In the genomic region with DNA sequence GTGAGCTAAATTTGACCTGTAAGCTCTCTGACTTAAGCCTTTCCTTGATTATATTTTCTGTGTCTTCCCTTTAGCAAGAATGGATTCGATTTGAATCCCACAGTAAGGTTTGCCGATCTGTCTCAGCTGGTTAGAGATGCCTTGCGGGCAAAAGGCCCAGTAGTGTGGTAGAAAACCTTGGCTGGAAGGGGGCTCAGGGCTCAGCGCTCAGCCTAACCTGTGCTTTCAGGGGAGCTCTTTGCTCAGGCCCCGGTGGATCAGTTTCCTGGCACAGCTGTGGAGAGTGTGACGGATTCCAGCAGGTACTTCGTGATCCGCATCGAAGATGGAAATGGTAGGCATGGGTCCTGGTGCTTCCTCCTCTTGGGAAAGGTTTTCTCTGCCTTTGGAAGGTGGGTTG, we compare ENCODE assay signal across 23 cellular contexts. TPM values are rescaled to one million over a fixed set of nuclear protein-coding genes. Genes with fewer than 3 reads are reported as not detected.
DNase-seq lines count a peak whose midpoint lies in the region; ATAC-seq, FAIRE-seq and TF ChIP-seq lines count a peak whose summit lies in the region.
"Had no signal": no experiment of that assay in that cellular context is flagged by ENCODE, and none has a peak within 500 bp of the region (broad histone marks: within the 10 kb centered on the region; RNA-seq: fewer than 3 reads in every experiment).

No MANE protein-coding gene starts in this region.

- no peak for ATAC-seq in activated CD8-positive, alpha-beta T cell treated with anti-CD3 and anti-CD28 coated beads for 36 hours
- ATAC-seq in activated CD8-positive, alpha-beta T cell treated with anti-CD3 and anti-CD28 coated beads, Interleukin-2, amount 10 ng/mL, durations not matched to agents 7 days and 5 days: no peak
- ATAC-seq in CD4-positive, alpha-beta T cell (ENCODE audit: poor library complexity): no peak

- CTCF ChIA-PET in activated CD8-positive, alpha-beta T cell treated with anti-CD3 and anti-CD28 coated beads for 36 hours (lab: Charles Lee): no interaction called here
- CTCF ChIA-PET in activated CD8-positive, alpha-beta T cell treated with anti-CD3 and anti-CD28 coated beads, Interleukin-2, amount 10 ng/mL, durations not matched to agents 7 days and 5 days (lab: Charles Lee): no interaction called here
- CTCF ChIA-PET in CD4-positive, alpha-beta T cell (lab: Charles Lee): no interaction called here

- no peak for TF ChIP-seq CTCF in activated CD8-positive, alpha-beta T cell treated with anti-CD3 and anti-CD28 coated beads for 36 hours (IDR thresholded peaks at IDR 0.05)
- TF ChIP-seq CTCF in CD4-positive, alpha-beta T cell (IDR thresholded peaks at IDR 0.05): no peak
- TF ChIP-seq CTCF in chondrocyte (IDR thresholded peaks at IDR 0.05): no peak

- H3K4me3 Mint-ChIP-seq in activated CD8-positive, alpha-beta T cell treated with anti-CD3 and anti-CD28 coated beads for 36 hours: no peak overlapping the region
- H3K4me3 Mint-ChIP-seq in activated CD8-positive, alpha-beta T cell treated with anti-CD3 and anti-CD28 coated beads, Interleukin-2, amount 10 ng/mL, durations not matched to agents 7 days and 5 days: no peak overlapping the region
- no peak overlapping the region for H3K4me3 Mint-ChIP-seq in CD4-positive, alpha-beta T cell
- H3K4me3 Mint-ChIP-seq in chondrocyte (ENCODE audit: unreplicated experiment): no peak overlapping the region
- H3K4me3 Mint-ChIP-seq: B cell had no signal

- no peaks in the 10 kb centered on the region for H3K27me3 ChIP-seq in CD4-positive, alpha-beta T cell (ENCODE audit: control insufficient read depth, insufficient read depth, low read length)

- DNase-seq in activated CD8-positive, alpha-beta T cell treated with anti-CD3 and anti-CD28 coated beads for 36 hours: no peak
- DNase-seq in activated CD8-positive, alpha-beta T cell treated with anti-CD3 and anti-CD28 coated beads, Interleukin-2, amount 10 ng/mL, durations not matched to agents 7 days and 5 days: no peak
- no peak for DNase-seq in CD4-positive, alpha-beta T cell
- DNase-seq in chondrocyte (ENCODE audit: low spot score) (peak; percentile 38), posterior vena cava (ENCODE audit: low spot score) (peak; percentile 46), urothelium cell line (ENCODE audit: low spot score) (no peak), SIG-M5 (lab: John Stamatoyannopoulos, UW) (no peak)
- no peak for DNase-seq in central memory CD4-positive, alpha-beta T cell
- DNase-seq: Calu3; GF-D8; H7; MV-4-11; NCI-H1417; NCI-H187; NCI-H2107; NCI-H510A; NCI-H748 treated with DMSO at 0.1 percent for 48 hours; NK-92 treated with Interleukin-12 subunit alpha and Interleukin-12 subunit beta, amount 100 ng/mL, for 24 hours had no signal

- peaks cover 33% of the 10 kb centered on the region for H3K4me1 Mint-ChIP-seq in activated CD8-positive, alpha-beta T cell treated with anti-CD3 and anti-CD28 coated beads for 36 hours (ENCODE audit: low read depth)
- peaks cover 24% of the 10 kb centered on the region for H3K4me1 Mint-ChIP-seq in activated CD8-positive, alpha-beta T cell treated with anti-CD3 and anti-CD28 coated beads, Interleukin-2, amount 10 ng/mL, durations not matched to agents 7 days and 5 days (ENCODE audit: low read depth)
- H3K4me1 Mint-ChIP-seq in CD4-positive, alpha-beta T cell (ENCODE audit: low read depth): peaks cover 50% of the 10 kb centered on the region
- peaks cover 7% of the 10 kb centered on the region for H3K4me1 Mint-ChIP-seq in chondrocyte (ENCODE audit: low read depth)

- H3K27ac ChIP-seq in CD4-positive, alpha-beta T cell (ENCODE audit: low read depth, low read length): no peak overlapping the region
- H3K27ac ChIP-seq: KMS-11 had no signal

- POLR2A ChIA-PET in activated CD8-positive, alpha-beta T cell treated with anti-CD3 and anti-CD28 coated beads for 36 hours (lab: Charles Lee): no interaction called here
- POLR2A ChIA-PET in activated CD8-positive, alpha-beta T cell treated with anti-CD3 and anti-CD28 coated beads, Interleukin-2, amount 10 ng/mL, durations not matched to agents 7 days and 5 days (lab: Charles Lee): interaction anchor here (0.6 kb wide), 2 partner anchors 14 to 52 kb away, joined by 3 to 5 read pairs; no protein-coding TSS in a partner anchor
- POLR2A ChIA-PET in CD4-positive, alpha-beta T cell (lab: Charles Lee): no interaction called here

- H3K27ac Mint-ChIP-seq in activated CD8-positive, alpha-beta T cell treated with anti-CD3 and anti-CD28 coated beads for 36 hours: peak overlapping the region; percentile 36
- no peak overlapping the region for H3K27ac Mint-ChIP-seq in activated CD8-positive, alpha-beta T cell treated with anti-CD3 and anti-CD28 coated beads, Interleukin-2, amount 10 ng/mL, durations not matched to agents 7 days and 5 days
- H3K27ac Mint-ChIP-seq in CD4-positive, alpha-beta T cell: peak overlapping the region; percentile 62
- H3K27ac Mint-ChIP-seq in chondrocyte (ENCODE audit: unreplicated experiment): no peak overlapping the region
- H3K27ac Mint-ChIP-seq: B cell had no signal

- no peaks in the 10 kb centered on the region for H3K9me3 ChIP-seq in CD4-positive, alpha-beta T cell (ENCODE audit: control insufficient read depth, low read length)

- no peaks in the 10 kb centered on the region for H3K27me3 Mint-ChIP-seq in activated CD8-positive, alpha-beta T cell treated with anti-CD3 and anti-CD28 coated beads for 36 hours
- H3K27me3 Mint-ChIP-seq in activated CD8-positive, alpha-beta T cell treated with anti-CD3 and anti-CD28 coated beads, Interleukin-2, amount 10 ng/mL, durations not matched to agents 7 days and 5 days (ENCODE audit: low read depth): no peaks in the 10 kb centered on the region
- no peaks in the 10 kb centered on the region for H3K27me3 Mint-ChIP-seq in CD4-positive, alpha-beta T cell
- H3K27me3 Mint-ChIP-seq in chondrocyte (ENCODE audit: low read depth): no peaks in the 10 kb centered on the region
- H3K27me3 Mint-ChIP-seq: B cell had no signal

- intact Hi-C loops in activated CD8-positive, alpha-beta T cell treated with anti-CD3 and anti-CD28 coated beads for 36 hours (cut with micrococcal nuclease): no loop called here
- intact Hi-C loops in CD4-positive, alpha-beta T cell (cut with DNase I, micrococcal nuclease): loop anchor here in 1 of 2 experiments (10.0 kb wide), 1 partner anchor 47 kb away; no protein-coding TSS in a partner anchor
- intact Hi-C loops in posterior vena cava (cut with DNase I): no loop called here

- H3K9me3 Mint-ChIP-seq in activated CD8-positive, alpha-beta T cell treated with anti-CD3 and anti-CD28 coated beads for 36 hours: no peaks in the 10 kb centered on the region
- no peaks in the 10 kb centered on the region for H3K9me3 Mint-ChIP-seq in activated CD8-positive, alpha-beta T cell treated with anti-CD3 and anti-CD28 coated beads, Interleukin-2, amount 10 ng/mL, durations not matched to agents 7 days and 5 days (ENCODE audit: insufficient read depth)
- H3K9me3 Mint-ChIP-seq in CD4-positive, alpha-beta T cell: no peaks in the 10 kb centered on the region
- H3K9me3 Mint-ChIP-seq in chondrocyte (ENCODE audit: low read depth): no peaks in the 10 kb centered on the region

- FAIRE-seq in urothelium cell line (lab: Jason Lieb, UNC): no peak
- FAIRE-seq: RCC 7860 had no signal

- H3K36me3 Mint-ChIP-seq in activated CD8-positive, alpha-beta T cell treated with anti-CD3 and anti-CD28 coated beads for 36 hours (ENCODE audit: low read depth): peaks cover 40% of the 10 kb centered on the region
- H3K36me3 Mint-ChIP-seq in activated CD8-positive, alpha-beta T cell treated with anti-CD3 and anti-CD28 coated beads, Interleukin-2, amount 10 ng/mL, durations not matched to agents 7 days and 5 days (ENCODE audit: low read depth): peaks cover 65% of the 10 kb centered on the region
- H3K36me3 Mint-ChIP-seq in CD4-positive, alpha-beta T cell (ENCODE audit: low read depth): peaks cover 90% of the 10 kb centered on the region
- peaks cover 29% of the 10 kb centered on the region for H3K36me3 Mint-ChIP-seq in chondrocyte (ENCODE audit: low read depth)

RNA-seq across cellular contexts. Expression of a gene that starts 7.1 kb away (rescaled TPM):
- 10 to 100 TPM; 53.1 to 54.7 TPM for total RNA-seq in activated CD8-positive, alpha-beta T cell treated with anti-CD3 and anti-CD28 coated beads for 36 hours
- total RNA-seq in activated CD8-positive, alpha-beta T cell treated with anti-CD3 and anti-CD28 coated beads, Interleukin-2, amount 10 ng/mL, durations not matched to agents 7 days and 5 days: 10 to 100 TPM; 93.8 to 94.3 TPM
- 10 to 100 TPM; 65.8 to 66.0 TPM for total RNA-seq in CD4-positive, alpha-beta T cell
- 49.1 to 53.4 TPM (median 51.7 TPM) in 3 replicates for total RNA-seq in chondrocyte
- total RNA-seq in posterior vena cava: 10 to 100 TPM; 30.5 to 42.9 TPM

RNA-seq across cellular contexts. Expression of a gene that starts 10.4 kb away (rescaled TPM):
- total RNA-seq in activated CD8-positive, alpha-beta T cell treated with anti-CD3 and anti-CD28 coated beads for 36 hours: not detected
- not detected for total RNA-seq in activated CD8-positive, alpha-beta T cell treated with anti-CD3 and anti-CD28 coated beads, Interleukin-2, amount 10 ng/mL, durations not matched to agents 7 days and 5 days
- total RNA-seq in CD4-positive, alpha-beta T cell: not detected
- total RNA-seq in chondrocyte (not detected in 3 replicates), posterior vena cava (not detected)
- total RNA-seq: A172, B cell, Calu3, H7, HT-29 had no signal

Comparison
In these comparisons a context has a peak if more than half of its experiments do, and no peak if none do; other contexts are left out.
1. H3K27ac Mint-ChIP-seq: peak in activated CD8-positive, alpha-beta T cell treated with anti-CD3 and anti-CD28 coated beads for 36 hours (single experiment) and CD4-positive, alpha-beta T cell (single experiment); none in activated CD8-positive, alpha-beta T cell treated with anti-CD3 and anti-CD28 coated beads, Interleukin-2, amount 10 ng/mL, durations not matched to agents 7 days and 5 days (single experiment) and chondrocyte (single experiment).
2. DNase-seq: peak in chondrocyte (single experiment) and posterior vena cava (single experiment); none in activated CD8-positive, alpha-beta T cell treated with anti-CD3 and anti-CD28 coated beads for 36 hours (single experiment), activated CD8-positive, alpha-beta T cell treated with anti-CD3 and anti-CD28 coated beads, Interleukin-2, amount 10 ng/mL, durations not matched to agents 7 days and 5 days (single experiment), CD4-positive, alpha-beta T cell (0 of 10), urothelium cell line (single experiment), SIG-M5 (single experiment) and central memory CD4-positive, alpha-beta T cell (single experiment).